In genomic region chr7:22543169-22543568, GRCh38 we compare ENCODE assay signal across 28 cellular contexts. TPM values are rescaled to one million over a fixed set of nuclear protein-coding genes. Genes with fewer than 3 reads are reported as not detected.
"Had no signal": no experiment of that assay in that cellular context is flagged by ENCODE, and none has a peak within 500 bp of the region (broad histone marks: within the 10 kb centered on the region; RNA-seq: fewer than 3 reads in every experiment).

No MANE protein-coding gene starts in this region.

- H3K4me2 ChIP-seq: hepatocyte, neural progenitor cell, smooth muscle cell had no signal

- H2AFZ ChIP-seq: hepatocyte, neural progenitor cell, parathyroid adenoma had no signal

- H3K9ac ChIP-seq: neural progenitor cell, parathyroid adenoma had no signal

- H3K27me3 ChIP-seq: neural progenitor cell had no signal

- DNase-seq: heart right ventricle; islet precursor cell; left ventricle myocardium inferior; mesendoderm; naive B cell; natural killer cell; nephron progenitor cell; occipital lobe; right lobe of liver; stimulated activated CD4-positive, alpha-beta T cell treated with anti-CD3 and anti-CD28 coated beads, Interleukin-1b, Interleukin-23, amount 100 ng/mL, for 48 hours; stimulated activated CD4-positive, alpha-beta T cell treated with anti-CD3 and anti-CD28 coated beads, Interleukin-2, amount 100 ng/mL, for 48 hours; stimulated activated CD4-positive, alpha-beta T cell treated with anti-CD3 and anti-CD28 coated beads, Interleukin-4, amount 100 ng/mL, for 4 hours; stimulated activated CD8-positive, alpha-beta memory T cell treated with anti-CD3 and anti-CD28 coated beads, Interleukin-4, amount 100 ng/mL, for 48 hours; stimulated activated naive CD4-positive, alpha-beta T cell treated with Interleukin-2 at 50 U/mL for 16 hours; stimulated activated naive CD8-positive, alpha-beta T cell treated with anti-CD3 and anti-CD28 coated beads, Interleukin-15, amount 100 ng/mL, for 72 hours; substantia nigra; trophoblast cell; upper lobe of right lung had no signal

- H3K27me3 Mint-ChIP-seq: stimulated activated memory B cell treated with anti-CD40 and anti-IgM and Interleukin-4, amounts not matched to agents 10 μg/mL and 1 μg/mL and 100 μg/mL, for 72 hours had no signal

- H3K4me3 Mint-ChIP-seq: mesothelial cell of epicardium; naive B cell; natural killer cell; nephron progenitor cell; neural progenitor cell; stimulated activated memory B cell treated with anti-CD40 and anti-IgM and Interleukin-4, amounts not matched to agents 10 μg/mL and 1 μg/mL and 100 μg/mL, for 72 hours; stimulated activated naive CD8-positive, alpha-beta T cell treated with anti-CD3 and anti-CD28 coated beads, Interleukin-15, amount 100 ng/mL, for 72 hours had no signal

- ATAC-seq: natural killer cell; right lobe of liver; stimulated activated memory B cell treated with anti-CD40 and anti-IgM and Interleukin-4, amounts not matched to agents 10 μg/mL and 1 μg/mL and 100 μg/mL, for 72 hours; stimulated activated naive CD8-positive, alpha-beta T cell treated with anti-CD3 and anti-CD28 coated beads, Interleukin-15, amount 100 ng/mL, for 72 hours; upper lobe of right lung had no signal

- H3K4me3 ChIP-seq: heart right ventricle, hepatocyte, left ventricle myocardium inferior, lung, neural progenitor cell, right atrium auricular region, right lobe of liver, smooth muscle cell, upper lobe of right lung had no signal

- H3K36me3 Mint-ChIP-seq: mesothelial cell of epicardium; natural killer cell; neural progenitor cell; stimulated activated memory B cell treated with anti-CD40 and anti-IgM and Interleukin-4, amounts not matched to agents 10 μg/mL and 1 μg/mL and 100 μg/mL, for 72 hours had no signal

- H3K36me3 ChIP-seq: heart right ventricle, left ventricle myocardium inferior, neural progenitor cell, neutrophil, right atrium auricular region, right lobe of liver, upper lobe of right lung had no signal

- H3K79me2 ChIP-seq: hepatocyte, parathyroid adenoma had no signal

- H3K27ac ChIP-seq: heart right ventricle, hepatocyte, left ventricle myocardium inferior, neural progenitor cell, neutrophil, parathyroid adenoma, right atrium auricular region, right lobe of liver, upper lobe of right lung had no signal

- H3K9me3 Mint-ChIP-seq: mesothelial cell of epicardium; naive B cell; natural killer cell; nephron progenitor cell; neural progenitor cell; stimulated activated memory B cell treated with anti-CD40 and anti-IgM and Interleukin-4, amounts not matched to agents 10 μg/mL and 1 μg/mL and 100 μg/mL, for 72 hours; stimulated activated naive CD8-positive, alpha-beta T cell treated with anti-CD3 and anti-CD28 coated beads, Interleukin-15, amount 100 ng/mL, for 72 hours had no signal

- H3K9me3 ChIP-seq: heart right ventricle, left ventricle myocardium inferior, neutrophil, right atrium auricular region, right lobe of liver, upper lobe of right lung had no signal

- H3K4me1 ChIP-seq: heart right ventricle, left ventricle myocardium inferior, parathyroid adenoma, right atrium auricular region, right lobe of liver, upper lobe of right lung had no signal

- H3K4me1 Mint-ChIP-seq: naive B cell; natural killer cell; stimulated activated memory B cell treated with anti-CD40 and anti-IgM and Interleukin-4, amounts not matched to agents 10 μg/mL and 1 μg/mL and 100 μg/mL, for 72 hours; stimulated activated naive CD8-positive, alpha-beta T cell treated with anti-CD3 and anti-CD28 coated beads, Interleukin-15, amount 100 ng/mL, for 72 hours had no signal

- H3K27ac Mint-ChIP-seq: mesothelial cell of epicardium; natural killer cell; nephron progenitor cell; stimulated activated memory B cell treated with anti-CD40 and anti-IgM and Interleukin-4, amounts not matched to agents 10 μg/mL and 1 μg/mL and 100 μg/mL, for 72 hours; stimulated activated naive CD8-positive, alpha-beta T cell treated with anti-CD3 and anti-CD28 coated beads, Interleukin-15, amount 100 ng/mL, for 72 hours had no signal

RNA-seq across cellular contexts. Expression of gene STEAP1B, which starts 43.2 kb away (rescaled TPM):
- total RNA-seq: hepatocyte, kidney epithelial cell had no signal
- polyA plus RNA-seq: smooth muscle cell had no signal
